In genomic region chr17:29591737-29592624, GRCh38 we compare ENCODE assay signal across 1 cellular context.
TF ChIP-seq lines count a peak whose summit lies in the region.

No MANE protein-coding gene starts in this region.

TF ChIP-seq in WTC11, 78 proteins besides CTCF, POLR2A, EP300 and RAD21 (continued from another document):
- TF ChIP-seq ZNF281 (CRISPR knock-in tag; IDR thresholded peaks at IDR 0.05) (no peak), IRF2 (CRISPR knock-in tag; IDR thresholded peaks at IDR 0.05; ENCODE audit: borderline replicate concordance, low read depth) (no peak), GRHL2 (CRISPR knock-in tag; IDR thresholded peaks at IDR 0.05; ENCODE audit: insufficient replicate concordance, severe bottlenecking) (no peak), GTF2I (CRISPR knock-in tag; conservative IDR thresholded peaks at IDR 0.05) (no peak), E2F5 (CRISPR knock-in tag; IDR thresholded peaks at IDR 0.05) (peak; percentile 83), FOXP4 (CRISPR knock-in tag; IDR thresholded peaks at IDR 0.05) (no peak; the same call in 1 of the 2 replicates), STAT6 (CRISPR knock-in tag; conservative IDR thresholded peaks at IDR 0.05; ENCODE audit: low read depth) (no peak), ZMAT4 (CRISPR knock-in tag; IDR thresholded peaks at IDR 0.05) (no peak), FOXK1 (CRISPR knock-in tag; IDR thresholded peaks at IDR 0.05) (peak; percentile 40), AFF4 (CRISPR knock-in tag; IDR thresholded peaks at IDR 0.05; ENCODE audit: borderline replicate concordance) (no peak), CDX4 (CRISPR knock-in tag; IDR thresholded peaks at IDR 0.05; ENCODE audit: borderline replicate concordance) (no peak), ZNF232 (CRISPR knock-in tag; IDR thresholded peaks at IDR 0.05) (no peak), E2F1 (CRISPR knock-in tag; IDR thresholded peaks at IDR 0.05) (no peak), NFATC4 (CRISPR knock-in tag; IDR thresholded peaks at IDR 0.05) (no peak), CREB1 (CRISPR knock-in tag; IDR thresholded peaks at IDR 0.05) (no peak), NR3C1 (CRISPR knock-in tag; conservative IDR thresholded peaks at IDR 0.05; ENCODE audit: low read depth) (no peak)
